In the genomic region with DNA sequence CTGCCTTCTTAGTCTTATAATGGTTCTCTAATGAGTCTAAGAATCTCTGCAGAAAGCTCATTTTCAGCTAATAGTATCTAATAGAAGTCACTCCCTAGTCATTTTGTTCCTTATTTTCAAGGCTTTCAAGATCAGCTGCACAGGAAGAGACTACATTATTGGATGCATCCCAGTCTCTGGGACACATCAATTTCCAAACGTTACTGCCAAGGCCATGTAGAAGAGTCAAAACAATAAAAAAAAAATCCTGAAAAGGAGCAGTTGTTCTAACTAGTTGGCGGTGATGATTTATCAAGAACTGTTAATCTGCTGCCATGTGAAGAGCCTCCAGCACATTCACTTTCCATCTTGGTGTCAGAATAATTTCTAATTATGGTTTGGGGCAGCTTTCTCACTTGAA, we compare ENCODE assay signal across 19 cellular contexts. TPM values are rescaled to one million over a fixed set of nuclear protein-coding genes. Genes with fewer than 3 reads are reported as not detected.
DNase-seq lines count a peak whose midpoint lies in the region; ATAC-seq, FAIRE-seq and TF ChIP-seq lines count a peak whose summit lies in the region.
"Had no signal": no experiment of that assay in that cellular context is flagged by ENCODE, and none has a peak within 500 bp of the region (broad histone marks: within the 10 kb centered on the region; RNA-seq: fewer than 3 reads in every experiment).

No MANE protein-coding gene starts in this region.

- no peak overlapping the region for H2BK5ac ChIP-seq in IMR-90 (ENCODE audit: low read depth, low read length, poor library complexity, severe bottlenecking)

- H3K27me3 ChIP-seq in IMR-90 (ENCODE audit: control insufficient read depth, insufficient read depth, low read length) (no peaks in the 10 kb centered on the region), astrocyte (ENCODE audit: insufficient read depth, low read length) (no peaks in the 10 kb centered on the region), HepG2 (ENCODE audit: control insufficient read depth in 1 of 2, insufficient read depth in 2 of 2, low read length in 2 of 2) (no peaks in the 10 kb centered on the region; a peak in 1 of 5 replicates), spleen (replicated peaks in 1 of 7) (peaks cover 0 to 23% (median 3%) of the 10 kb centered on the region in 7 donors), small intestine (ENCODE audit: control insufficient read depth in 2 of 2, insufficient read depth in 2 of 2, low read length in 2 of 2) (no peaks in the 10 kb centered on the region)
- H3K27me3 ChIP-seq: BLaER1 had no signal

- H3K27me3 Mint-ChIP-seq in astrocyte (ENCODE audit: low read depth, unreplicated experiment) (no peaks in the 10 kb centered on the region), MCF 10A (ENCODE audit: insufficient read depth, unreplicated experiment) (no peaks in the 10 kb centered on the region)
- H3K27me3 Mint-ChIP-seq in naive thymus-derived CD8-positive, alpha-beta T cell = peaks cover 22 to 36% (median 34%) of the 10 kb centered on the region in 5 donors

- intact Hi-C loops in IMR-90 (cut with micrococcal nuclease) (loop anchor here (5.0 kb wide), 1 partner anchor 42 kb away; no protein-coding TSS in a partner anchor), HepG2 (cut with micrococcal nuclease; ENCODE audit: unreplicated experiment) (no loop called here), spleen (cut with DNase I; ENCODE audit: low total_unique reads) (no loop called here), MCF 10A (cut with micrococcal nuclease) (no loop called here)

- peaks cover 9% of the 10 kb centered on the region for H3K9me1 ChIP-seq in IMR-90 (ENCODE audit: insufficient read depth, low read length)

- no peak overlapping the region for H4K91ac ChIP-seq in IMR-90 (ENCODE audit: insufficient read depth, low read depth, low read length)

- H2AFZ ChIP-seq in IMR-90 (replicated peaks; ENCODE audit: low read length, poor library complexity) (no peak overlapping the region), astrocyte (ENCODE audit: low read depth, low read length) (no peak overlapping the region), HepG2 (ENCODE audit: low read length) (no peak overlapping the region)

- no peak overlapping the region for H2AK9ac ChIP-seq in IMR-90 (replicated peaks; ENCODE audit: low read depth, low read length, poor library complexity)

- BruUV-seq in IMR-90 (replicated peaks; lab: Mats Ljungman, UMichigan) = no TSS peak
- no TSS peak for BruUV-seq in HepG2 (replicated peaks; lab: Mats Ljungman, UMichigan)
- BruUV-seq in MCF 10A (replicated peaks; lab: Mats Ljungman, UMichigan) = no TSS peak

- TF ChIP-seq EP300 in HepG2 (IDR thresholded peaks at IDR 0.05; ENCODE audit: low read depth in 2 of 2, low read length in 2 of 2) (no peak), HepG2 (CRISPR knock-in tag; IDR thresholded peaks at IDR 0.05; ENCODE audit: borderline replicate concordance) (no peak)

- no peaks in the 10 kb centered on the region for H3K9me3 ChIP-seq in IMR-90 (ENCODE audit: control insufficient read depth, insufficient read depth, low read length)
- H3K9me3 ChIP-seq in astrocyte (ENCODE audit: insufficient read depth, low read depth, low read length) = no peaks in the 10 kb centered on the region
- no peaks in the 10 kb centered on the region for H3K9me3 ChIP-seq in HepG2 (ENCODE audit: low read length)
- H3K9me3 ChIP-seq in spleen = no peaks in the 10 kb centered on the region
- no peaks in the 10 kb centered on the region for H3K9me3 ChIP-seq in small intestine (ENCODE audit: control insufficient read depth, low read depth)
- H3K9me3 ChIP-seq: HAP-1 had no signal

- no peaks in the 10 kb centered on the region for H3K9me3 Mint-ChIP-seq in astrocyte (ENCODE audit: unreplicated experiment)
- no peaks in the 10 kb centered on the region for H3K9me3 Mint-ChIP-seq in naive thymus-derived CD8-positive, alpha-beta T cell
- no peaks in the 10 kb centered on the region for H3K9me3 Mint-ChIP-seq in MCF 10A (ENCODE audit: unreplicated experiment)
- H3K9me3 Mint-ChIP-seq: CD8-positive, alpha-beta memory T cell had no signal

- H4K20me1 ChIP-seq in IMR-90 (ENCODE audit: insufficient read depth, low read length) = peaks cover 4% of the 10 kb centered on the region; the same call in 1 of the 2 replicates
- H4K20me1 ChIP-seq in astrocyte (ENCODE audit: insufficient read depth, low read length) = peaks cover 64% of the 10 kb centered on the region
- H4K20me1 ChIP-seq in HepG2 (ENCODE audit: insufficient read depth, low read length) = peaks cover 6% of the 10 kb centered on the region
- H4K20me1 ChIP-seq: BLaER1 had no signal

- no peak for ATAC-seq in IMR-90 (ENCODE audit: low read depth)
- ATAC-seq in HepG2 = no peak
- ATAC-seq in naive thymus-derived CD8-positive, alpha-beta T cell = no peak
- ATAC-seq in GM18858 (IDR thresholded peaks at IDR 0.05; ENCODE audit: unreplicated experiment) = no peak

- no peak overlapping the region; the same call in 1 of the 2 replicates for H2BK20ac ChIP-seq in IMR-90 (ENCODE audit: low read depth, low read length)

- H3K18ac ChIP-seq in IMR-90 (ENCODE audit: low read depth, low read length) = no peak overlapping the region

- H3K4me1 Mint-ChIP-seq in astrocyte (ENCODE audit: low read depth, unreplicated experiment) (peaks cover 8% of the 10 kb centered on the region), MCF 10A (ENCODE audit: insufficient read depth, unreplicated experiment) (peaks cover 11% of the 10 kb centered on the region)
- H3K4me1 Mint-ChIP-seq in naive thymus-derived CD8-positive, alpha-beta T cell = peaks cover 3 to 7% (median 6%) of the 10 kb centered on the region in 4 donors

- TF ChIP-seq RAD21 in IMR-90 (IDR thresholded peaks at IDR 0.05; ENCODE audit: low read length) (no peak), HepG2 (CRISPR knock-in tag; IDR thresholded peaks at IDR 0.05) (no peak)

- no peak overlapping the region for H2AK5ac ChIP-seq in IMR-90 (ENCODE audit: low read depth, low read length)

- no peak overlapping the region for H4K5ac ChIP-seq in IMR-90 (ENCODE audit: low read depth, low read length)

- H3K23ac ChIP-seq in IMR-90 (ENCODE audit: low read depth, low read length) = no peak overlapping the region

- H3K14ac ChIP-seq in IMR-90 (replicated peaks; ENCODE audit: low read depth, low read length) = peak overlapping the region; percentile 39; the same call in 1 of the 2 replicates

- no CpG with 5 or more reads among the region's 2 CpGs for WGBS in IMR-90 (ENCODE audit: extremely low coverage in 2 of 2, insufficient read length in 1 of 2), 2 experiments
- 21% methylated on average over 2 of the region's 2 CpGs for WGBS in HepG2 (ENCODE audit: low lambda C conversion rate)
- 26 to 60% (median 50%) methylated on average over 2 of the region's 2 CpGs for WGBS in spleen, 5 donors
- WGBS in small intestine, 3 donors = 17 to 36% (median 23%) methylated on average over 2 of the region's 2 CpGs

- peak overlapping the region in 1 of 2 experiments; percentile 24; a peak in 1 of 4 replicates for H4K8ac ChIP-seq in IMR-90 (ENCODE audit: low read depth in 2 of 2, low read length in 2 of 2)

- dilution Hi-C loops in IMR-90 (cut with HindIII; ENCODE audit: low sequenced_read_pairs, unreplicated experiment) = no loop called here

- no peak for TF ChIP-seq POLR2A in IMR-90 (IDR thresholded peaks at IDR 0.05; ENCODE audit: low read depth, low read length)
- no peak for TF ChIP-seq POLR2A in HepG2 (IDR thresholded peaks at IDR 0.05; ENCODE audit: insufficient read depth in 1 of 2, low read depth in 2 of 2, low read length in 2 of 2)
- no peak for TF ChIP-seq POLR2A in spleen (IDR thresholded peaks at IDR 0.05)

- H3K4me1 ChIP-seq in IMR-90 (ENCODE audit: control insufficient read depth, insufficient read depth, low read length) (peaks cover 6% of the 10 kb centered on the region), astrocyte (ENCODE audit: insufficient read depth, low read length) (peaks cover 9% of the 10 kb centered on the region), HepG2 (ENCODE audit: insufficient read depth, low read length) (peaks cover 73% of the 10 kb centered on the region), spleen (peaks cover 0 to 18% (median 5%) of the 10 kb centered on the region in 6 donors), small intestine (ENCODE audit: control insufficient read depth in 2 of 2, insufficient read depth in 1 of 2, low read depth in 1 of 2, low read length in 1 of 2) (peaks cover 2 to 12% of the 10 kb centered on the region in 2 donors)
- H3K4me1 ChIP-seq: BLaER1 had no signal

- CTCF ChIA-PET in IMR-90 (lab: Yijun Ruan, JAX) = no interaction called here
- CTCF ChIA-PET in HepG2 (lab: Yijun Ruan, JAX; ENCODE audit: low intra/inter-chr PET ratio, low total read pairs) = no interaction called here
- CTCF ChIA-PET in MCF 10A (lab: Yijun Ruan, JAX) = no interaction called here

- H3K4me2 ChIP-seq in IMR-90 (ENCODE audit: low read depth, low read length) (no peak overlapping the region), astrocyte (ENCODE audit: low read length) (no peak overlapping the region), HepG2 (ENCODE audit: low read depth, low read length) (peak overlapping the region; percentile 4; the same call in 1 of the 2 replicates)
- H3K4me2 ChIP-seq: BLaER1 had no signal

- no peak overlapping the region for H2BK15ac ChIP-seq in IMR-90 (ENCODE audit: low read depth, low read length)

- no peak overlapping the region for H3K56ac ChIP-seq in IMR-90 (ENCODE audit: extremely low read depth, insufficient read depth, low read length)

- H3K36me3 Mint-ChIP-seq in astrocyte (ENCODE audit: low read depth, unreplicated experiment) (peaks cover 8% of the 10 kb centered on the region), MCF 10A (ENCODE audit: insufficient read depth, unreplicated experiment) (no peaks in the 10 kb centered on the region)
- H3K36me3 Mint-ChIP-seq in naive thymus-derived CD8-positive, alpha-beta T cell = peaks cover 0 to 5% (median 0%) of the 10 kb centered on the region in 3 donors

- peaks cover 35 to 80% of the 10 kb centered on the region in 2 experiments for H3K79me1 ChIP-seq in IMR-90 (ENCODE audit: low read depth in 1 of 2, low read length in 2 of 2)

- POLR2A ChIA-PET in IMR-90 (lab: Charles Lee; ENCODE audit: unreplicated experiment) = no interaction called here
- POLR2A ChIA-PET in HepG2 (lab: Yijun Ruan, JAX) = interaction anchor here (1.2 kb wide), 1 partner anchor 120 kb away, joined by 3 read pairs; no protein-coding TSS in a partner anchor
- POLR2A ChIA-PET in naive thymus-derived CD8-positive, alpha-beta T cell (lab: Charles Lee) = no interaction called here
- POLR2A ChIA-PET in MCF 10A (lab: Yijun Ruan, JAX) = interaction anchor here (0.9 kb wide), 1 partner anchor 68 kb away, joined by 3 read pairs; no protein-coding TSS in a partner anchor

- no peak overlapping the region for H3K4me3 Mint-ChIP-seq in astrocyte (ENCODE audit: unreplicated experiment)
- H3K4me3 Mint-ChIP-seq in naive thymus-derived CD8-positive, alpha-beta T cell = no peak overlapping the region
- no peak overlapping the region for H3K4me3 Mint-ChIP-seq in MCF 10A (ENCODE audit: unreplicated experiment)
- H3K4me3 Mint-ChIP-seq: CD8-positive, alpha-beta memory T cell had no signal

- H3K36me3 ChIP-seq in IMR-90 (ENCODE audit: control insufficient read depth, insufficient read depth, low read length) (no peaks in the 10 kb centered on the region; the same call in 1 of the 2 replicates), astrocyte (ENCODE audit: insufficient read depth, low read length) (no peaks in the 10 kb centered on the region), HepG2 (replicated peaks in 1 of 2; ENCODE audit: control insufficient read depth in 1 of 2, insufficient read depth in 2 of 2, low read length in 2 of 2) (no peaks in the 10 kb centered on the region), spleen (no peaks in the 10 kb centered on the region), small intestine (ENCODE audit: control insufficient read depth in 2 of 2, insufficient read depth in 2 of 2, low read length in 2 of 2) (no peaks in the 10 kb centered on the region)
- H3K36me3 ChIP-seq: BLaER1, HAP-1 had no signal

- no peak overlapping the region for H3K4ac ChIP-seq in IMR-90 (ENCODE audit: low read depth, low read length)

- no peak overlapping the region for H3K9ac ChIP-seq in IMR-90 (ENCODE audit: low read depth, low read length)
- H3K9ac ChIP-seq in astrocyte (ENCODE audit: low read length) = no peak overlapping the region
- H3K9ac ChIP-seq in HepG2 (ENCODE audit: insufficient read depth, low read depth, low read length) = no peak overlapping the region
- H3K9ac ChIP-seq: BLaER1 had no signal

- DNase-seq in IMR-90 = no peak
- no peak for DNase-seq in astrocyte (ENCODE audit: low read depth)
- no peak for DNase-seq in HepG2 (ENCODE audit: low spot score)
- no peak for DNase-seq in spleen
- DNase-seq in naive thymus-derived CD8-positive, alpha-beta T cell = no peak
- no peak for DNase-seq in MCF 10A (ENCODE audit: unreplicated experiment)
- no peak for DNase-seq in small intestine
- DNase-seq: CD8-positive, alpha-beta memory T cell; EL; MV-4-11; NCI-H1436 treated with DMSO at 0.1 percent for 48 hours; NCI-H226; NCI-H526 treated with DMSO at 0.1 percent for 48 hours; NK-92 treated with Interleukin-12 subunit alpha and Interleukin-12 subunit beta, amount 100 ng/mL, for 24 hours; OCI-M1 had no signal

- H3K4me3 ChIP-seq in IMR-90 (ENCODE audit: insufficient read depth, low read depth, low read length) (no peak overlapping the region), astrocyte (ENCODE audit: insufficient read depth, low read depth, low read length) (no peak overlapping the region), HepG2 (replicated peaks in 1 of 3; ENCODE audit: insufficient read depth in 1 of 3, low read depth in 2 of 3, low read length in 3 of 3) (no peak overlapping the region), spleen (no peak overlapping the region), small intestine (ENCODE audit: low read depth in 1 of 2, low read length in 2 of 2) (no peak overlapping the region)
- H3K4me3 ChIP-seq: BLaER1, HAP-1, SK-N-MC had no signal

- H3K27ac Mint-ChIP-seq in astrocyte (ENCODE audit: unreplicated experiment) = no peak overlapping the region
- no peak overlapping the region for H3K27ac Mint-ChIP-seq in naive thymus-derived CD8-positive, alpha-beta T cell
- no peak overlapping the region for H3K27ac Mint-ChIP-seq in MCF 10A (ENCODE audit: low read depth, unreplicated experiment)
- H3K27ac Mint-ChIP-seq: CD8-positive, alpha-beta memory T cell had no signal

- in situ Hi-C loops in IMR-90 (cut with MboI; ENCODE audit: low sequenced_read_pairs) = no loop called here
- in situ Hi-C loops in HepG2 (cut with HindIII; ENCODE audit: extremely low pct_ligation_motif_present, low pct_unique_long_range_greater_than_20kb) = no loop called here

- no peak for TF ChIP-seq CTCF in IMR-90 (conservative IDR thresholded peaks at IDR 0.05; ENCODE audit: low read depth, low read length)
- no peak for TF ChIP-seq CTCF in astrocyte (IDR thresholded peaks at IDR 0.05; ENCODE audit: insufficient read depth, low read depth, low read length)
- no peak for TF ChIP-seq CTCF in HepG2 (CRISPR knock-in tag; IDR thresholded peaks at IDR 0.05)
- no peak for TF ChIP-seq CTCF in spleen (IDR thresholded peaks at IDR 0.05 in 8 of 11, conservative IDR thresholded peaks at IDR 0.05 in 3 of 11)
- no peak for TF ChIP-seq CTCF in MCF 10A (IDR thresholded peaks at IDR 0.05; ENCODE audit: unreplicated experiment)

- FAIRE-seq in astrocyte (lab: Jason Lieb, UNC) (peak; percentile 13), HepG2 (lab: Jason Lieb, UNC) (no peak), small intestine (lab: Jason Lieb, UNC) (no peak)

- H3K79me2 ChIP-seq in astrocyte (ENCODE audit: insufficient read depth, low read length) (peaks cover 100% of the 10 kb centered on the region), HepG2 (ENCODE audit: insufficient read depth, low read length) (peaks cover 96% of the 10 kb centered on the region)

- H3K27ac ChIP-seq in IMR-90 (ENCODE audit: insufficient read depth, low read length) (no peak overlapping the region), astrocyte (ENCODE audit: low read depth, low read length) (no peak overlapping the region), HepG2 (ENCODE audit: extremely low read length, insufficient read depth, low read length) (peak overlapping the region; percentile 65), spleen (peak overlapping the region in 5 of 8 donors; percentile 27 to 49 (median 43)), small intestine (ENCODE audit: low read depth in 1 of 2, low read length in 1 of 2) (no peak overlapping the region)
- H3K27ac ChIP-seq: BLaER1, SK-N-MC had no signal

- H2BK120ac ChIP-seq in IMR-90 (ENCODE audit: low read depth, low read length) = no peak overlapping the region

RNA-seq across cellular contexts. Expression of gene DDAH1, which starts 5.7 kb away (rescaled TPM):
- total RNA-seq in IMR-90 (2012; rRNA removed) (94.5 and 108 TPM in 2 replicates), astrocyte (76.7 and 112 TPM in 2 replicates), HepG2 (2016; rRNA removed; fragmentation: Illumina TruSeq; extraction: Trizol) (39.7 and 50.2 TPM in 2 replicates), spleen (10 to 100 TPM in 6 of 7 donors, 1 to 10 TPM in 1; 8.2 to 19.8 (median 15.6) TPM), MCF 10A (2022) (4.3 and 7.9 TPM in 2 replicates)
- polyA plus RNA-seq in IMR-90 (2012; rRNA removed) (78.0 and 89.0 TPM in 2 replicates), HepG2 (2011; rRNA removed) (43.4 and 64.4 TPM in 2 replicates), spleen (1 to 10 TPM; 1.8 to 3.9 (median 2.3) TPM), small intestine (10 to 100 TPM; 21.9 to 47.8 (median 45.6) TPM)
- 18.8 and 40.9 TPM in 2 replicates for polyA plus RNA-seq in IMR-90 (2012; cell fraction: cytosol; rRNA removed)
- polyA plus RNA-seq in IMR-90 (2012; cell fraction: nucleus; rRNA removed; ENCODE audit: low replicate concordance) = 9.2 and 40.9 TPM in 2 replicates
- total RNA-seq in HepG2 (2016; cell fraction: cytosol; rRNA removed; fragmentation: Illumina TruSeq; extraction: Trizol; ENCODE audit: low read depth) = 4.1 and 5.5 TPM in 2 replicates
- total RNA-seq in HepG2 (2016; cell fraction: insoluble cytoplasmic fraction; rRNA removed; fragmentation: Illumina TruSeq; extraction: Trizol) = 38.6 and 48.4 TPM in 2 replicates
- total RNA-seq in HepG2 (2016; cell fraction: membrane; rRNA removed; fragmentation: Illumina TruSeq; extraction: Trizol) = 23.5 and 24.8 TPM in 2 replicates
- total RNA-seq in HepG2 (2016; cell fraction: nucleus; rRNA removed; fragmentation: Illumina TruSeq; extraction: Trizol) = 20.4 and 23.7 TPM in 2 replicates
- polyA plus RNA-seq in HepG2 (2011; cell fraction: cytosol; rRNA removed) = 29.4 and 40.2 TPM in 2 replicates
- polyA plus RNA-seq in HepG2 (2011; cell fraction: nucleus; rRNA removed) = 12.2 and 12.7 TPM in 2 replicates
- 25.2 and 41.5 TPM in 2 replicates for polyA plus RNA-seq in HepG2 (2012)
- 3.3 TPM in 2 replicates for polyA plus RNA-seq in HepG2 (2016; cell fraction: cytosol; fragmentation: Illumina TruSeq; extraction: Trizol; ENCODE audit: low read depth)
- polyA plus RNA-seq in HepG2 (2016; cell fraction: insoluble cytoplasmic fraction; fragmentation: Illumina TruSeq; extraction: Trizol; ENCODE audit: low read depth) = 63.1 and 64.3 TPM in 2 replicates
- 17.3 and 18.8 TPM in 2 replicates for polyA plus RNA-seq in HepG2 (2016; cell fraction: membrane; fragmentation: Illumina TruSeq; extraction: Trizol; ENCODE audit: low read depth)
- polyA plus RNA-seq in HepG2 (2016; cell fraction: nucleus; fragmentation: Illumina TruSeq; extraction: Trizol; ENCODE audit: insufficient read depth, low read depth) = 29.0 TPM in 2 replicates
- 12.5 and 50.8 TPM in 2 replicates for polyA minus RNA-seq in HepG2 (2011; rRNA and poly(A)+ RNA removed; ENCODE audit: low replicate concordance)
- 32.4 and 32.9 TPM in 2 replicates for polyA minus RNA-seq in HepG2 (2011; cell fraction: cytosol; rRNA and poly(A)+ RNA removed)
- polyA minus RNA-seq in HepG2 (2011; cell fraction: nucleus; rRNA and poly(A)+ RNA removed) = 29.5 and 32.7 TPM in 2 replicates
- total RNA-seq in naive thymus-derived CD8-positive, alpha-beta T cell = not detected
- not detected for polyA plus RNA-seq in naive thymus-derived CD8-positive, alpha-beta T cell
- total RNA-seq: CD8-positive, alpha-beta memory T cell had no signal
- polyA plus RNA-seq: CD8-positive, alpha-beta memory T cell had no signal

Comparison
In these comparisons a context has a peak if more than half of its experiments do, and no peak if none do; other contexts are left out.
1. H3K27ac ChIP-seq: peak in HepG2 (single experiment) and spleen (5 of 8); none in IMR-90 (single experiment), astrocyte (single experiment) and small intestine (0 of 2).
2. POLR2A ChIA-PET loops: an anchor here in HepG2 (1.2 kb wide) and MCF 10A (0.9 kb wide); none called in IMR-90 and naive thymus-derived CD8-positive, alpha-beta T cell.